1 cellular context compared by ENCODE assay signal in the genomic region with DNA sequence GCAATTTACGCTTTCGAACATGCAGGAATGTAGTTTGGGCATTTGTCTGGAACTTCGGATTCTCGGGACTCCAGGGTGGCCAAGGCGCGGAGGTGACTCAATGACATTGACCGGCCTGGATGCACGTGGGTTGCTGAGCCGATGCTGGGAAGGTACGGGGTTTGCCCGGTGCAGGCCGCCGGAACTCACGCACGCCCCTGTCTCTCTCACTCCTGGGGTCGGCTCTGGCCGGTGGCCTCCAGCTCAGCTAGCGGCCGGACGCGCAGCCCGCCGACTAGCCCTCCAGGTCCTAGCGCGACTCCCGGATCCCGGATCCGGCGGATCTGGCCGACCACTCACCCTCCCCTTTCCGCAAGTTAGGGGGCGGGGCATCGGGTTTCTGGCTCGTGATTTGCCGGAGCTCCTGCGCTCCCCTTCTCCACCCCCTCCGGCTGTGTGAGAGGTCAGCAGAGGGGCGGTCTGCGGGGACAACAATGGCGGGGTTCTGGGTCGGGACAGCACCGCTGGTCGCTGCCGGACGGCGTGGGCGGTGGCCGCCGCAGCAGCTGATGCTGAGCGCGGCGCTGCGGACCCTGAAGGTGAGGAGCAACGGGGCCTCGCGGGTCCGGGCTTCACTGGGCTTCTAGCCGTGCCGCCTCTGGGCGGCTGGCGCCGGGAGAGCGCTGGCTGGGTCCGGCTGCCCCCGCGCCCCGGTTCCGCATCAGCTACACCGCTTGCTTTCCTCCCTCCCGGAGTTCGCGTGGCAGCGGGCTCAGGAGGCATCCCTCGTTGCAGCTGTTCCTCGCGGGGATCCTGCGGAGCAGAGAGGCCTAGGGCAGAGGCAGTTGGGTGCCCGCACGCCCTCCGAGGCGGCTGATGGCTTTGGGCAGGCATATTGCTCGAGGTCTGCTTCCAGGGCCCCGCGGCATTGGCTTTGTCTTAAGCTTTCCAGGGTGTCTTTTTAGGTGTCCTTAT.
TF ChIP-seq lines count a peak whose summit lies in the region.

Gene PCCA (plus strand): TSS at position 446 of the 954 bp plus-strand sequence. CDS start 28 bp downstream, at position 474.

TF ChIP-seq in GM12878, 131 proteins besides CTCF, POLR2A, EP300 and RAD21 (continued from another document):
- TF ChIP-seq ZNF687 (IDR thresholded peaks at IDR 0.05) (peak; percentile 65), KAT2A (conservative IDR thresholded peaks at IDR 0.05; ENCODE audit: control insufficient read depth, low read depth, low read length) (no peak), CREM (IDR thresholded peaks at IDR 0.05; ENCODE audit: low read depth) (peak; percentile 59), TCF3 (IDR thresholded peaks at IDR 0.05; ENCODE audit: borderline replicate concordance, insufficient read depth, low read depth, low read length) (0 out of 2 replicates have a peak, but pooled peaks have one; percentile 9), CHD1 (IDR thresholded peaks at IDR 0.05; ENCODE audit: low read depth, low read length) (no peak), MEF2B (IDR thresholded peaks at IDR 0.05; ENCODE audit: partially characterized antibody, poor library complexity, severe bottlenecking) (no peak), SIN3A (IDR thresholded peaks at IDR 0.05; ENCODE audit: low read depth, low read length) (peak; percentile 67), ASH2L (IDR thresholded peaks at IDR 0.05; ENCODE audit: borderline replicate concordance, low read depth) (0 out of 2 replicates have a peak, but pooled peaks have one; percentile 40), SMARCA5 (IDR thresholded peaks at IDR 0.05) (no peak), ESRRA (IDR thresholded peaks at IDR 0.05; ENCODE audit: low read length) (0 out of 2 replicates have a peak, but pooled peaks have one; percentile 21), GATAD2B (conservative IDR thresholded peaks at IDR 0.05; ENCODE audit: low read depth) (peak; percentile 90), BCL3 (IDR thresholded peaks at IDR 0.05; ENCODE audit: borderline replicate concordance, insufficient read depth, low read depth, low read length, poor library complexity, severe bottlenecking) (peak; percentile 67), POLR2AphosphoS2 (IDR thresholded peaks at IDR 0.05; ENCODE audit: low read depth, low read length) (0 out of 2 replicates have a peak, but pooled peaks have one; percentile 35), DPF2 (IDR thresholded peaks at IDR 0.05) (peak; percentile 88), PBX3 (IDR thresholded peaks at IDR 0.05; ENCODE audit: insufficient replicate concordance, low read depth, low read length) (no peak), JUND (IDR thresholded peaks at IDR 0.05; ENCODE audit: low read depth, low read length) (no peak), YY1 (IDR thresholded peaks at IDR 0.05; ENCODE audit: low read depth, low read length) (peak; percentile 94), ELK1 (IDR thresholded peaks at IDR 0.05; ENCODE audit: low read depth, low read length) (peak; percentile 62)
- TF ChIP-seq, protein P1, sequence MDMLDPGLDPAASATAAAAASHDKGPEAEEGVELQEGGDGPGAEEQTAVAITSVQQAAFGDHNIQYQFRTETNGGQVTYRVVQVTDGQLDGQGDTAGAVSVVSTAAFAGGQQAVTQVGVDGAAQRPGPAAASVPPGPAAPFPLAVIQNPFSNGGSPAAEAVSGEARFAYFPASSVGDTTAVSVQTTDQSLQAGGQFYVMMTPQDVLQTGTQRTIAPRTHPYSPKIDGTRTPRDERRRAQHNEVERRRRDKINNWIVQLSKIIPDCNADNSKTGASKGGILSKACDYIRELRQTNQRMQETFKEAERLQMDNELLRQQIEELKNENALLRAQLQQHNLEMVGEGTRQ (IDR thresholded peaks at IDR 0.05; ENCODE audit: borderline replicate concordance, low read depth, low read length): no peak
TF ChIP-seq in GM12878: peak in this region for 42.
